In the genomic region with DNA sequence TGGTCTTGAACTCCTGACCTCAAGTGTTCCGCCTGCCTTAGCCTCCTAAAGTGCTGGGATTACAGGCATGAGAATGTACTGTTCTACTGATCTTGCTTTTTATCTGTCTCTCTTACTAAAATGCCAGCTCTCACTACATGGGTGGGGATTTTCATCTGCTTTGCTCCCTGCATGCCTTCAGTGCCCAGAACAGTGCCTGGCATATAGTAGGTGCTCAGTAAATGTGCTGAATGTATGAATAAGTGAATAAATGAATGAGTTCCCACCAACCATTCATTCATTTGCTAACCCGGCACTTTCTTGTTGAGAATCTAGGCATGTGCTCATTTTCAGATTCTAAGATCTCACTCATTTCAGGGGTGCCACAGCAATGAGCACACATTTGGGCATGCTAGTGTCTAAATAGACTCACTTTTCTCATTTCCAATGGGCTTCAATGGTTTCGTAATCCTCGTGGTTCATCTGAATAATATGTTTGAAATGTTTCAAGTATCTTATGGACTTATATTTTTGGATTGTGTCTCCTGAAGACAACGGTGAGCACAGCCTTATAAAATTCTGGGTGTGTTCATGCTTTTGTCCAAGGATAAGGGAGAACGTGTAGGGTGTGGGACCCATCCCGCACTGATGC, we compare ENCODE assay signal across 20 cellular contexts. TPM values are rescaled to one million over a fixed set of nuclear protein-coding genes. Genes with fewer than 3 reads are reported as not detected.
A peak's percentile ranks its signal among the peaks of the same experiment; 100 is the strongest.
DNase-seq lines count a peak whose midpoint lies in the region; ATAC-seq and TF ChIP-seq lines count a peak whose summit lies in the region.
"Had no signal": no experiment of that assay in that cellular context is flagged by ENCODE, and none has a peak within 500 bp of the region (broad histone marks: within the 10 kb centered on the region; RNA-seq: fewer than 3 reads in every experiment).

No MANE protein-coding gene starts in this region.

- WGBS in hepatocyte (ENCODE audit: low lambda C conversion rate, missing lambda C conversion rate), result 86% methylated on average over 7 of the region's 7 CpGs

- peaks cover 39% of the 10 kb centered on the region for H3K4me1 ChIP-seq in hepatocyte (ENCODE audit: insufficient read depth)

- no peak overlapping the region for H2AFZ ChIP-seq in hepatocyte

- no peak for DNase-seq in activated naive CD4-positive, alpha-beta T cell treated with anti-CD3 and anti-CD28 coated beads, Interleukin-2, amount 50 U/mL, for 72 hours (ENCODE audit: low spot score in 2 of 2)
- DNase-seq in activated naive CD4-positive, alpha-beta T cell (lab: John Stamatoyannopoulos, UW), result no peak
- DNase-seq in activated naive CD8-positive, alpha-beta T cell treated with anti-CD3 and anti-CD28 coated beads for 36 hours, result no peak
- DNase-seq in hepatocyte (ENCODE audit: low spot score) (no peak), type B pancreatic cell (ENCODE audit: extremely low spot score, unreplicated experiment) (no peak), 8988T (no peak), DMS 273 treated with DMSO at 0.1 percent for 48 hours (lab: John Stamatoyannopoulos, UW) (no peak)
- no peak for DNase-seq in NK-92 treated with Interleukin-12 subunit alpha and Interleukin-12 subunit beta, amount 100 ng/mL, for 24 hours (lab: John Stamatoyannopoulos, UW)
- DNase-seq: activated naive CD4-positive, alpha-beta T cell treated with anti-CD3 and anti-CD28 coated beads, Interleukin-2, amount 50 U/mL, for 16 hours; endodermal cell; islet precursor cell; MG63; NCI-H2081; NCI-H69; stimulated activated CD4-positive, alpha-beta T cell treated with anti-CD3 and anti-CD28 coated beads, Interleukin-15, amount 100 ng/mL, for 24 hours; substantia nigra had no signal

- no peaks in the 10 kb centered on the region for H3K9me3 ChIP-seq in hepatocyte (ENCODE audit: low read depth)
- H3K9me3 ChIP-seq: MG63 had no signal

- no peak for ATAC-seq in activated naive CD4-positive, alpha-beta T cell treated with anti-CD3 and anti-CD28 coated beads, Interleukin-2, amount 50 U/mL, for 72 hours
- ATAC-seq: activated CD4-positive, CD25-positive, alpha-beta regulatory T cell treated with anti-CD3 and anti-CD28 coated beads, Interleukin-2, amount 50 U/mL, for 24 hours had no signal

- peaks cover 3% of the 10 kb centered on the region for H3K36me3 ChIP-seq in hepatocyte (replicated peaks; ENCODE audit: insufficient read depth, low read depth)

- no peaks in the 10 kb centered on the region for H3K27me3 Mint-ChIP-seq in activated naive CD8-positive, alpha-beta T cell treated with anti-CD3 and anti-CD28 coated beads for 36 hours
- H3K27me3 Mint-ChIP-seq in type B pancreatic cell, result no peaks in the 10 kb centered on the region

- H3K4me3 ChIP-seq in hepatocyte, result no peak overlapping the region
- H3K4me3 ChIP-seq: MG63 had no signal

- peak overlapping the region; percentile 4 for H3K27ac ChIP-seq in hepatocyte

- peaks cover 100% of the 10 kb centered on the region for H3K79me2 ChIP-seq in hepatocyte

- no peak for TF ChIP-seq CTCF in hepatocyte (IDR thresholded peaks at IDR 0.05; ENCODE audit: poor library complexity)
- no peak for TF ChIP-seq CTCF in type B pancreatic cell (conservative IDR thresholded peaks at IDR 0.05)

- peak overlapping the region; percentile 38 to 69 for H3K27ac Mint-ChIP-seq in activated naive CD4-positive, alpha-beta T cell treated with anti-CD3 and anti-CD28 coated beads, Interleukin-2, amount 50 U/mL, for 72 hours
- H3K27ac Mint-ChIP-seq in activated naive CD8-positive, alpha-beta T cell treated with anti-CD3 and anti-CD28 coated beads for 36 hours, result peak overlapping the region; percentile 62
- peak overlapping the region; percentile 61 for H3K27ac Mint-ChIP-seq in type B pancreatic cell
- H3K27ac Mint-ChIP-seq: endodermal cell had no signal

- peaks cover 10% of the 10 kb centered on the region for H4K20me1 ChIP-seq in hepatocyte (ENCODE audit: insufficient read depth, poor library complexity, severe bottlenecking)

- H3K4me3 Mint-ChIP-seq in activated naive CD8-positive, alpha-beta T cell treated with anti-CD3 and anti-CD28 coated beads for 36 hours, result no peak overlapping the region
- H3K4me3 Mint-ChIP-seq in type B pancreatic cell, result peak overlapping the region; percentile 49
- H3K4me3 Mint-ChIP-seq: endodermal cell had no signal

- no peak overlapping the region for H3K4me2 ChIP-seq in hepatocyte

- H3K4me1 Mint-ChIP-seq in activated naive CD8-positive, alpha-beta T cell treated with anti-CD3 and anti-CD28 coated beads for 36 hours, result peaks cover 67% of the 10 kb centered on the region
- H3K4me1 Mint-ChIP-seq in type B pancreatic cell (ENCODE audit: unreplicated experiment), result peaks cover 37% of the 10 kb centered on the region

- H3K36me3 Mint-ChIP-seq in activated naive CD4-positive, alpha-beta T cell treated with anti-CD3 and anti-CD28 coated beads, Interleukin-2, amount 50 U/mL, for 72 hours, result peaks cover 42 to 80% of the 10 kb centered on the region in 2 donors
- H3K36me3 Mint-ChIP-seq in activated naive CD8-positive, alpha-beta T cell treated with anti-CD3 and anti-CD28 coated beads for 36 hours, result peaks cover 93% of the 10 kb centered on the region
- peaks cover 72% of the 10 kb centered on the region for H3K36me3 Mint-ChIP-seq in type B pancreatic cell

- no peaks in the 10 kb centered on the region for H3K27me3 ChIP-seq in hepatocyte
- H3K27me3 ChIP-seq: MG63 had no signal

- H3K9me3 Mint-ChIP-seq in activated naive CD4-positive, alpha-beta T cell treated with anti-CD3 and anti-CD28 coated beads, Interleukin-2, amount 50 U/mL, for 72 hours, result peaks cover 3 to 10% of the 10 kb centered on the region in 2 donors
- peaks cover 12% of the 10 kb centered on the region for H3K9me3 Mint-ChIP-seq in activated naive CD8-positive, alpha-beta T cell treated with anti-CD3 and anti-CD28 coated beads for 36 hours
- H3K9me3 Mint-ChIP-seq in type B pancreatic cell, result no peaks in the 10 kb centered on the region

- H3K9me2 ChIP-seq in hepatocyte (replicated peaks; ENCODE audit: insufficient read depth), result no peaks in the 10 kb centered on the region

RNA-seq across cellular contexts. Expression of gene DHRS3, which starts 7.6 kb away (rescaled TPM):
- 10 to 100 TPM; 85.2 to 93.9 TPM for total RNA-seq in activated naive CD4-positive, alpha-beta T cell treated with anti-CD3 and anti-CD28 coated beads, Interleukin-2, amount 50 U/mL, for 72 hours
- total RNA-seq in activated naive CD8-positive, alpha-beta T cell treated with anti-CD3 and anti-CD28 coated beads for 36 hours, result 100 to 1,000 TPM; 163 to 167 TPM
- total RNA-seq in hepatocyte (98.9 and 103 TPM in 2 replicates), type B pancreatic cell (ENCODE audit: low replicate concordance) (143 and 276 TPM in 2 replicates)
- polyA plus RNA-seq in hepatocyte, result 75.9 and 84.1 TPM in 2 replicates
- total RNA-seq: HT1080 had no signal

RNA-seq across cellular contexts. Expression of gene AADACL4, which starts 33.5 kb away (rescaled TPM):
- not detected for total RNA-seq in activated naive CD4-positive, alpha-beta T cell treated with anti-CD3 and anti-CD28 coated beads, Interleukin-2, amount 50 U/mL, for 72 hours
- total RNA-seq in activated naive CD8-positive, alpha-beta T cell treated with anti-CD3 and anti-CD28 coated beads for 36 hours, result not detected
- total RNA-seq in hepatocyte (0.20 TPM in 1 of 2 replicates, not detected in the other), type B pancreatic cell (ENCODE audit: low replicate concordance) (not detected in 2 replicates)
- polyA plus RNA-seq in hepatocyte, result not detected in 2 replicates
- total RNA-seq: endodermal cell, HT1080, osteocyte, RPMI7951 had no signal
